ENCODE assay signal across 28 cellular contexts in the genomic region with DNA sequence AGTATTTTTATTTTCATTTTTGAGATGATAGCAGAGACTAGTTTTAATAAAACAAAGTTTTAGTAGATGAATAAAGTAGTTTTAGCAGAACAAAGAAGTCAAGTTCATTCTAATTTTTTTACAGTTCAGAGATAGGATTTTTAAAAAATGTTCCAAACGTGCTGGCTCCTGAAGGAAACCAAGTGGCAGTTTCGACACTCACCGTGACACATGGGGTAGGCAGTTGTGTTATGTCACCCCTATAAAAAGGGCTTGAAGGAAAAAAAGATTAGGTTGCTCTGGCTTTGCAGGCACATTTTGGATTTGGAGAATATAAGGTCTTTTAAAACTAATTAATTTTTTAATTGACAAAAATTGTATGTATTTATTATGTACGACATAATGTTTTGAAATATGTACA.
"Had no signal": no experiment of that assay in that cellular context is flagged by ENCODE, and none has a peak within 500 bp of the region (broad histone marks: within the 10 kb centered on the region; RNA-seq: fewer than 3 reads in every experiment).

No MANE protein-coding gene starts in this region.

- H2AFZ ChIP-seq: PC-9 had no signal

- H3K27me3 Mint-ChIP-seq: activated CD4-positive, alpha-beta memory T cell treated with anti-CD3 and anti-CD28 coated beads for 36 hours; activated CD4-positive, alpha-beta T cell treated with anti-CD3 and anti-CD28 coated beads for 36 hours; central memory CD8-positive, alpha-beta T cell had no signal

- H3K4me2 ChIP-seq: KMS-11, PC-9 had no signal

- H3K36me3 ChIP-seq: brain microvascular endothelial cell had no signal

- H3K4me1 Mint-ChIP-seq: activated CD4-positive, alpha-beta T cell treated with anti-CD3 and anti-CD28 coated beads for 36 hours; central memory CD8-positive, alpha-beta T cell had no signal

- H3K9me3 Mint-ChIP-seq: activated CD4-positive, alpha-beta memory T cell treated with anti-CD3 and anti-CD28 coated beads for 36 hours; activated T-cell treated with anti-CD3 and anti-CD28 coated beads, Interleukin-2, amount 50 U/mL, for 4 hours; activated T-helper 1 cell treated with anti-CD3 and anti-CD28 coated beads, Interleukin-12 subunit alpha, Interleukin-12 subunit beta, Interleukin-2, Interleukin-4 antibody, amounts not matched to agents 30 ng/mL and 10 ng/mL and 1 ng/mL, durations not matched to agents 14 hours and 24 hours and 36 hours; central memory CD8-positive, alpha-beta T cell had no signal

- DNase-seq: activated CD4-positive, alpha-beta memory T cell treated with anti-CD3 and anti-CD28 coated beads for 36 hours; activated CD4-positive, alpha-beta T cell treated with anti-CD3 and anti-CD28 coated beads for 36 hours; activated CD4-positive, alpha-beta T cell treated with anti-CD3 and anti-CD28 coated beads, Interleukin-2, amount 50 U/mL, for 1 hour; activated CD8-positive, alpha-beta memory T cell treated with anti-CD3 and anti-CD28 coated beads, Interleukin-2, amount 50 U/mL, for 4 hours; activated gamma-delta T cell treated with Interleukin-2 at 50 U/mL for 16 hours; activated naive CD4-positive, alpha-beta T cell treated with anti-CD3 and anti-CD28 coated beads for 36 hours; activated T-cell treated with anti-CD3 and anti-CD28 coated beads for 4 hours; activated T-cell treated with anti-CD3 and anti-CD28 coated beads, Interleukin-2, amount 50 U/mL, for 4 hours; amniotic stem cell; aorta; brain microvascular endothelial cell; NCI-H1105; NCI-H1436; NCI-H1694; NCI-H1930; NCI-H345; NCI-H524 treated with DMSO at 0.1 percent for 48 hours; NCI-H748 treated with DMSO at 0.1 percent for 48 hours; NK-92 treated with Interleukin-12 subunit alpha and Interleukin-12 subunit beta, amount 100 ng/mL, for 24 hours; PC-9; SIG-M5; T1000 had no signal

- H3K36me3 Mint-ChIP-seq: activated CD4-positive, alpha-beta memory T cell treated with anti-CD3 and anti-CD28 coated beads for 36 hours; activated naive CD4-positive, alpha-beta T cell treated with anti-CD3 and anti-CD28 coated beads, Interleukin-2, amount 50 U/mL, for 72 hours had no signal

- H3K27ac ChIP-seq: brain microvascular endothelial cell, KMS-11, PC-9, RWPE1 had no signal

- H3K9ac ChIP-seq: KMS-11 had no signal

- H3K4me3 Mint-ChIP-seq: activated CD4-positive, alpha-beta memory T cell treated with anti-CD3 and anti-CD28 coated beads for 36 hours; activated CD4-positive, alpha-beta T cell treated with anti-CD3 and anti-CD28 coated beads for 36 hours; activated naive CD4-positive, alpha-beta T cell treated with anti-CD3 and anti-CD28 coated beads for 36 hours; activated T-cell treated with anti-CD3 and anti-CD28 coated beads, Interleukin-2, amount 50 U/mL, for 4 hours; activated T-helper 1 cell treated with anti-CD3 and anti-CD28 coated beads, Interleukin-12 subunit alpha, Interleukin-12 subunit beta, Interleukin-2, Interleukin-4 antibody, amounts not matched to agents 30 ng/mL and 10 ng/mL and 1 ng/mL, durations not matched to agents 14 hours and 24 hours and 36 hours; central memory CD8-positive, alpha-beta T cell; WTC11 had no signal

- H3K4me3 ChIP-seq: PC-9 had no signal

- H3K27ac Mint-ChIP-seq: activated CD4-positive, alpha-beta memory T cell treated with anti-CD3 and anti-CD28 coated beads for 36 hours; activated CD4-positive, alpha-beta T cell treated with anti-CD3 and anti-CD28 coated beads for 36 hours; activated naive CD4-positive, alpha-beta T cell treated with anti-CD3 and anti-CD28 coated beads for 36 hours; activated naive CD4-positive, alpha-beta T cell treated with anti-CD3 and anti-CD28 coated beads, Interleukin-2, amount 50 U/mL, for 72 hours; activated T-helper 1 cell treated with anti-CD3 and anti-CD28 coated beads, Interleukin-12 subunit alpha, Interleukin-12 subunit beta, Interleukin-2, Interleukin-4 antibody, amounts not matched to agents 30 ng/mL and 10 ng/mL and 1 ng/mL, durations not matched to agents 14 hours and 24 hours and 36 hours; WTC11 had no signal

- H3K27me3 ChIP-seq: brain microvascular endothelial cell had no signal
